Comparison of ENCODE assay signal across 7 cellular contexts in genomic region chr16:69732101-69732500, GRCh38.
"Had no signal": no experiment of that assay in that cellular context is flagged by ENCODE, and none has a peak within 500 bp of the region (broad histone marks: within the 10 kb centered on the region; RNA-seq: fewer than 3 reads in every experiment).

No MANE protein-coding gene starts in this region.

- FAIRE-seq: H1, H54, HepG2 had no signal

- H3K4me3 ChIP-seq: GM23338 had no signal

- H3K9me3 Mint-ChIP-seq: GM23338, H9 had no signal

- DNase-seq: H9, HCEC 1CT had no signal

- H3K4me3 Mint-ChIP-seq: GM23338, H9 had no signal

- H3K27ac Mint-ChIP-seq: GM23338 had no signal

- H3K4me2 ChIP-seq: GM23338 had no signal

- ATAC-seq: GM23338, HepG2 had no signal

- H3K27ac ChIP-seq: HL-60 had no signal

- H2AFZ ChIP-seq: GM23338 had no signal
